In the genomic region with DNA sequence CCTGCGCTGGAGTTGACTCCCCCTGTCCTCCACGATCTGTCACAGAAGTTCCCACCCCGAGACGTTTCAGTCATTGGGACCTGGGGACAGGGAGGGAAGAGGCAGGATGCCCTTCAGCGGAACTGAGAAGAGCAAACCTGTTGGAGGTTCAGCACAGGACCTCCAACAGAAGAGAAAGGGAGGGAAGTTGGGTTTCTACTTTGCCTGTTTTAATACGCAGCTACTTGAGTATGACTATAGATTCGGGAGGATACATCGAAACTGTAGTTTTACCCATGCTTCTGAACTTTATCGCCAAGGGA, we compare ENCODE assay signal across 8 cellular contexts. TPM values are rescaled to one million over a fixed set of nuclear protein-coding genes. Genes with fewer than 3 reads are reported as not detected.
DNase-seq lines count a peak whose midpoint lies in the region; ATAC-seq and TF ChIP-seq lines count a peak whose summit lies in the region.

No MANE protein-coding gene starts in this region.

- peaks cover 7% of the 10 kb centered on the region for H3K36me3 Mint-ChIP-seq in activated T-cell treated with anti-CD3 and anti-CD28 coated beads, Interleukin-2, amount 50 U/mL, for 4 hours (ENCODE audit: insufficient read depth)

- H3K4me3 Mint-ChIP-seq in activated T-cell treated with anti-CD3 and anti-CD28 coated beads, Interleukin-2, amount 50 U/mL, for 4 hours, result peak overlapping the region; percentile 85

- peak overlapping the region; percentile 100 for H3K27ac ChIP-seq in RWPE1

- CTCF ChIA-PET in RWPE1 (lab: Yijun Ruan, JAX), result interaction anchor here (0.9 kb wide), 1 partner anchor 98 kb away, joined by 3 read pairs; no protein-coding TSS in a partner anchor

- no peak for DNase-seq in activated T-cell treated with anti-CD3 and anti-CD28 coated beads, Interleukin-2, amount 50 U/mL, for 4 hours
- no peak for DNase-seq in activated T-cell treated with anti-CD3 and anti-CD28 coated beads, Interleukin-2, amount 50 U/mL, for 48 hours
- DNase-seq in RWPE1 (ENCODE audit: low spot score) (no peak), fibroblast of pulmonary artery (ENCODE audit: low read depth) (peak; percentile 21), retinal pigment epithelial cell (ENCODE audit: low read depth) (no peak)
- no peak for DNase-seq in activated CD8-positive, alpha-beta memory T cell treated with anti-CD3 and anti-CD28 coated beads, Interleukin-2, amount 50 U/mL, for 4 hours

- no peak for ATAC-seq in activated T-cell treated with anti-CD3 and anti-CD28 coated beads, Interleukin-2, amount 50 U/mL, for 4 hours
- no peak for ATAC-seq in GM19328 (IDR thresholded peaks at IDR 0.05; ENCODE audit: unreplicated experiment)
- no peak for ATAC-seq in HG02973 (IDR thresholded peaks at IDR 0.05; ENCODE audit: unreplicated experiment)

- H3K9me3 Mint-ChIP-seq in activated T-cell treated with anti-CD3 and anti-CD28 coated beads, Interleukin-2, amount 50 U/mL, for 4 hours, result no peaks in the 10 kb centered on the region

- peak overlapping the region; percentile 98 for H3K4me3 ChIP-seq in fibroblast of pulmonary artery (replicated peaks; ENCODE audit: low read depth, low read length)
- peak overlapping the region; percentile 93 for H3K4me3 ChIP-seq in retinal pigment epithelial cell (ENCODE audit: low read length)

- no peaks in the 10 kb centered on the region for H3K27me3 Mint-ChIP-seq in activated T-cell treated with anti-CD3 and anti-CD28 coated beads, Interleukin-2, amount 50 U/mL, for 4 hours (ENCODE audit: low read depth)

- H3K4me1 Mint-ChIP-seq in activated T-cell treated with anti-CD3 and anti-CD28 coated beads, Interleukin-2, amount 50 U/mL, for 4 hours (ENCODE audit: low read depth), result peaks cover 36% of the 10 kb centered on the region

- POLR2A ChIA-PET in RWPE1 (lab: Yijun Ruan, JAX; ENCODE audit: low non-redundant PET), result no interaction called here

- TF ChIP-seq CTCF in RWPE1 (conservative IDR thresholded peaks at IDR 0.05; ENCODE audit: low read depth) (no peak), fibroblast of pulmonary artery (IDR thresholded peaks at IDR 0.05; ENCODE audit: low read length, missing control alignments) (no peak), retinal pigment epithelial cell (conservative IDR thresholded peaks at IDR 0.05; ENCODE audit: low read depth, low read length) (no peak)

RNA-seq across cellular contexts. Expression of a gene that starts 2.3 kb away (rescaled TPM):
- total RNA-seq in activated T-cell treated with anti-CD3 and anti-CD28 coated beads, Interleukin-2, amount 50 U/mL, for 4 hours, result 100 to 1,000 TPM in 1 of 3 donors, 10 to 100 TPM in 2; 73.6 to 114 (median 74.4) TPM
